8 cellular contexts compared by ENCODE assay signal in genomic region chr12:94621662-94622359, GRCh38. TPM values are rescaled to one million over a fixed set of nuclear protein-coding genes. Genes with fewer than 3 reads are reported as not detected.
A peak's percentile ranks its signal among the peaks of the same experiment; 100 is the strongest.
DNase-seq lines count a peak whose midpoint lies in the region; ATAC-seq lines count a peak whose summit lies in the region.

No MANE protein-coding gene starts in this region.

- peak overlapping the region; percentile 71 to 75 for H3K4me3 Mint-ChIP-seq in effector memory CD8-positive, alpha-beta T cell

- ATAC-seq in activated CD4-positive, CD25-positive, alpha-beta regulatory T cell treated with anti-CD3 and anti-CD28 coated beads, Interleukin-2, amount 50 U/mL, for 24 hours, result peak; percentile 97 to 98
- ATAC-seq in HG02798 (IDR thresholded peaks at IDR 0.05; ENCODE audit: poor library complexity, unreplicated experiment), result peak; percentile 94
- peak; percentile 93 for ATAC-seq in effector memory CD8-positive, alpha-beta T cell (replicated peaks)

- H3K4me1 Mint-ChIP-seq in effector memory CD8-positive, alpha-beta T cell (ENCODE audit: low read depth in 2 of 2), result peaks cover 18 to 27% of the 10 kb centered on the region in 2 donors

- H3K27ac Mint-ChIP-seq in effector memory CD8-positive, alpha-beta T cell, result peak overlapping the region; percentile 91 to 93

- H3K36me3 Mint-ChIP-seq in effector memory CD8-positive, alpha-beta T cell (ENCODE audit: insufficient read depth), result no peaks in the 10 kb centered on the region

- no peaks in the 10 kb centered on the region for H3K9me3 Mint-ChIP-seq in effector memory CD8-positive, alpha-beta T cell

- no peaks in the 10 kb centered on the region for H3K27me3 Mint-ChIP-seq in effector memory CD8-positive, alpha-beta T cell

- no peak for DNase-seq in activated CD4-positive, CD25-positive, alpha-beta regulatory T cell (lab: John Stamatoyannopoulos, UW)
- DNase-seq in RPMI8226 (peak; percentile 33), pulmonary artery endothelial cell (ENCODE audit: low read depth, low spot score) (peak; percentile 49), COR-L47 (lab: John Stamatoyannopoulos, UW) (no peak), NCI-H526 (lab: John Stamatoyannopoulos, UW) (no peak)
- DNase-seq in effector memory CD8-positive, alpha-beta T cell, result peak; percentile 15 to 30 (median 16)

RNA-seq across cellular contexts. Expression of gene TMCC3, which starts 28.5 kb away (rescaled TPM):
- 19.9 and 30.7 TPM in 2 replicates for total RNA-seq in pulmonary artery endothelial cell

Comparison
In these comparisons a context has a peak if more than half of its experiments do, and no peak if none do; other contexts are left out.
1. DNase-seq: peak in RPMI8226 (single experiment), effector memory CD8-positive, alpha-beta T cell (3 of 3) and pulmonary artery endothelial cell (single experiment); none in activated CD4-positive, CD25-positive, alpha-beta regulatory T cell (0 of 4), COR-L47 (single experiment) and NCI-H526 (0 of 2).
2. Peak in every context shown above with its lines, with median percentiles within 50 percentile points of each other: ATAC-seq.